In the genomic region with DNA sequence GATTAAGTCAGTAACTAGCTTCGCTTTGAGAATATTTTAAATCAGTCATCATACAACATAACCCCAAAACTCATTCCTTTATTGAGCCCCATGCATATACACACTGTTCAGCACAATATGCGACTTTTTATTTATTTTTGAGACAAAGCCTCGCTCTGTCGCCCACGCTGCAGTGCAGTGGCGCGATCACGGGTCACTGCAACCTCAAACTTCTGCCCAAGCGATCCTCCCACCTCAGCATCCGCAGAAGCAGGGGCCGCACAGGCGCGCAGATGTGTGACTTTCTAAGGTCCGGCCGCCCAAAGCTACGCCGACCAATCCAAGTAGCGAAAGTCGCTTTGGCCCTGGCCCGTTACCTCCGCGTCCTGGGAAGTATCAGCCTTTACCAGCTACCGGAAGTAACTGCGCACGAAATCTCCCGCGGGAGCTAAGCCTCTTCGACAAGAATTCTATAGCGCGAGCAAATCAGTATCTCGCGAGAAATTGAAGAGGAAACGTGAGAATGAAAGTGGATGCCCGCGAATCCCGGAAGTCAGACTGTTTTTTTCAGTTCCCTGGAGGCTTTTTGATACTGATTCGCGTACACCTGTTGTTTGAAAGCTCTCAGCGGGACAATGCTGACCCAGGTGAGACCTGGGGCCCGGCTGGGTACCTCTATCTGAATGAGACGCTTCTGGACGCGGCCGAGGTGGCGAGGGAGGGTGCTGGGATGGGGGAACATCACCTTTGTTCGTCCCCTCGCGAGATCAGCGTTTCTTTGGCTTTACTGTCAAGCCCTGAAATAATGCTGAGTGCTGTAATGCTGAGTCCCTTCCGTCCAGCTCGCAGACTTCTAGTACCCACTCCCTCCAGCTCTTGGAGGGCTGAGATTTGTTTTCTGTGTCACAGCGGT, we compare ENCODE assay signal across 8 cellular contexts. TPM values are rescaled to one million over a fixed set of nuclear protein-coding genes. Genes with fewer than 3 reads are reported as not detected.
DNase-seq lines count a peak whose midpoint lies in the region; ATAC-seq and TF ChIP-seq lines count a peak whose summit lies in the region.

A gene (minus strand): TSS at position 404 of the 892 bp plus-strand sequence. CDS start 1,405 bp downstream, outside the sequence.
A gene (plus strand): TSS at position 549 of the 892 bp plus-strand sequence. CDS start 66 bp downstream, at position 615.

- no peaks in the 10 kb centered on the region for H3K9me3 ChIP-seq in T-helper 17 cell (ENCODE audit: control insufficient read depth, low read length, poor library complexity, severe bottlenecking)

- intact Hi-C loops in left ventricle myocardium superior (cut with micrococcal nuclease) = no loop called here

- H3K27me3 Mint-ChIP-seq in T-helper 17 cell = no peaks in the 10 kb centered on the region
- no peaks in the 10 kb centered on the region for H3K27me3 Mint-ChIP-seq in progenitor cell of endocrine pancreas

- H3K4me1 Mint-ChIP-seq in T-helper 17 cell (peaks cover 27% of the 10 kb centered on the region), progenitor cell of endocrine pancreas (ENCODE audit: low read depth) (peaks cover 26% of the 10 kb centered on the region)

- H3K27ac Mint-ChIP-seq in T-helper 17 cell (peak within 1 kb of the TSS; percentile 100), progenitor cell of endocrine pancreas (peak within 1 kb of the TSS; percentile 100)

- DNase-seq in NCI-H1694 treated with DMSO at 0.1 percent for 48 hours (lab: John Stamatoyannopoulos, UW) = peak; percentile 91
- DNase-seq in T-helper 17 cell = peak; percentile 59 to 73 (median 62)
- peak in 55 of 56 donors; percentile 18 to 88 (median 74) for DNase-seq in amygdala (lab: John Stamatoyannopoulos, UW)
- DNase-seq in left ventricle myocardium superior = peak; percentile 92
- DNase-seq in progenitor cell of endocrine pancreas (ENCODE audit: low spot score, unreplicated experiment) = peak; percentile 75
- DNase-seq in ureter (ENCODE audit: low spot score) = peak; percentile 93

- H3K4me3 Mint-ChIP-seq in T-helper 17 cell = peak within 1 kb of the TSS; percentile 97
- H3K4me3 Mint-ChIP-seq in progenitor cell of endocrine pancreas (ENCODE audit: low read depth) = peak within 1 kb of the TSS; percentile 95

- TF ChIP-seq CTCF in progenitor cell of endocrine pancreas (IDR thresholded peaks at IDR 0.05; ENCODE audit: unreplicated experiment) = no peak

- ATAC-seq in GM18499 (IDR thresholded peaks at IDR 0.05; ENCODE audit: insufficient read depth, unreplicated experiment) (peak; percentile 93), HG02938 (IDR thresholded peaks at IDR 0.05; ENCODE audit: unreplicated experiment) (peak; percentile 91), T-helper 17 cell (peak; percentile 87), left ventricle myocardium superior (peak; percentile 97)

- H3K36me3 Mint-ChIP-seq in T-helper 17 cell (ENCODE audit: low read depth) (peaks cover 6% of the 10 kb centered on the region), progenitor cell of endocrine pancreas (ENCODE audit: insufficient read depth) (peaks cover 17% of the 10 kb centered on the region)

- no peaks in the 10 kb centered on the region for H3K9me3 Mint-ChIP-seq in progenitor cell of endocrine pancreas (ENCODE audit: low read depth)

RNA-seq across cellular contexts. Expression of the first gene that starts in this region (rescaled TPM):
- 1 to 10 TPM; 2.4 to 2.6 TPM for total RNA-seq in T-helper 17 cell
- total RNA-seq in left ventricle myocardium superior = 3.5 TPM
- total RNA-seq in progenitor cell of endocrine pancreas = 4.2 and 4.4 TPM in 2 replicates
- 7.5 TPM for total RNA-seq in ureter

RNA-seq across cellular contexts. Expression of the second gene that starts in this region (rescaled TPM):
- total RNA-seq in T-helper 17 cell (10 to 100 TPM; 16.7 to 18.1 TPM), left ventricle myocardium superior (5.7 TPM), progenitor cell of endocrine pancreas (15.3 and 16.7 TPM in 2 replicates), ureter (22.7 TPM)

Comparison
In these comparisons a context has a peak if more than half of its experiments do, and no peak if none do; other contexts are left out.
1. Peak in every context shown above with its lines: DNase-seq and ATAC-seq.